8 cellular contexts compared by ENCODE assay signal in the genomic region with DNA sequence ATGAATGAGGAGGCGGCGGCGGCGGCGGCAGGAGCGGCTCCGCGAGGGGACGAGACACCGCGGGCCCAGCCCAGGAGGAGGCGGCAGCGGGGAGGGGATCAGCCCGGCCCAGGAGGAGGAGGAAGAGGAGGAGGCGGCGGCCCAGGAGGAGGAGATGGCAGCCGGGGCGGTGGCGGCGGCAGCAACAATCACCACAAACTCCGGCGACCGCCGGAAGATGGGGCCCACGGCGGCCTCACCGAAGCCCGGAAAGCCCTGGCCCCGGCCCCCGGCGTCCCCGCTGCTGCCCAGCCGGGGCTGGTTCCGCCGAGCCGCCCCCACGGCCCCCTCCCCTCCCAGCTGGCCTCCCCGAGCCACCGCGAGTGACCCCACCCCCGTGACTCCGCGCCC. TPM values are rescaled to one million over a fixed set of nuclear protein-coding genes. Genes with fewer than 3 reads are reported as not detected.
DNase-seq lines count a peak whose midpoint lies in the region; ATAC-seq and TF ChIP-seq lines count a peak whose summit lies in the region.
"Not testable (repeated sequence)": the region's sequence is repeated elsewhere in the genome, so short reads cannot be mapped to it uniquely, and the experiment has no call there.

No MANE protein-coding gene starts in this region.

- H3K27me3 ChIP-seq in ovary: not testable (repeated sequence)

- intact Hi-C loops in ovary (cut with DNase I): not testable (repeated sequence)

- CTCF ChIA-PET in activated naive CD4-positive, alpha-beta T cell treated with anti-CD3 and anti-CD28 coated beads, Interleukin-2, amount 10 ng/mL, durations not matched to agents 7 days and 5 days (lab: Charles Lee): not testable (repeated sequence)

- H3K4me1 ChIP-seq in ovary (ENCODE audit: insufficient read depth): not testable (repeated sequence)

- peak overlapping the region; percentile 91 for H3K4me3 ChIP-seq in ovary

- ATAC-seq in stimulated activated naive CD8-positive, alpha-beta T cell treated with anti-CD3 and anti-CD28 coated beads, Interleukin-15, amount 100 ng/mL, for 72 hours: peak; percentile 74

- not testable (repeated sequence) for H3K27me3 Mint-ChIP-seq in T-helper 1 cell treated with Interleukin-12 subunit alpha and Interleukin-12 subunit beta and Interleukin-4 antibody, amounts not matched to agents 30 μg/mL and 1 μg/mL, for 36 hours (ENCODE audit: low read depth); activated naive CD4-positive, alpha-beta T cell treated with anti-CD3 and anti-CD28 coated beads, Interleukin-2, amount 10 ng/mL, durations not matched to agents 7 days and 5 days; glutamatergic neuron (ENCODE audit: unreplicated experiment); stimulated activated naive CD8-positive, alpha-beta T cell treated with anti-CD3 and anti-CD28 coated beads, Interleukin-15, amount 100 ng/mL, for 72 hours

- H3K27ac Mint-ChIP-seq in T-helper 1 cell treated with Interleukin-12 subunit alpha and Interleukin-12 subunit beta and Interleukin-4 antibody, amounts not matched to agents 30 μg/mL and 1 μg/mL, for 36 hours: peak overlapping the region; percentile 49
- peak overlapping the region; percentile 79 for H3K27ac Mint-ChIP-seq in activated naive CD4-positive, alpha-beta T cell treated with anti-CD3 and anti-CD28 coated beads, Interleukin-2, amount 10 ng/mL, durations not matched to agents 7 days and 5 days
- H3K27ac Mint-ChIP-seq in glutamatergic neuron (ENCODE audit: unreplicated experiment): not testable (repeated sequence)
- H3K27ac Mint-ChIP-seq in stimulated activated naive CD8-positive, alpha-beta T cell treated with anti-CD3 and anti-CD28 coated beads, Interleukin-15, amount 100 ng/mL, for 72 hours: peak overlapping the region in 1 of 2 donors; percentile 63

- 0% methylated on average over 4 to 29 of the region's 43 CpGs for WGBS in ovary, 3 donors

- not testable (repeated sequence) for H3K9me3 Mint-ChIP-seq in T-helper 1 cell treated with Interleukin-12 subunit alpha and Interleukin-12 subunit beta and Interleukin-4 antibody, amounts not matched to agents 30 μg/mL and 1 μg/mL, for 36 hours; activated naive CD4-positive, alpha-beta T cell treated with anti-CD3 and anti-CD28 coated beads, Interleukin-2, amount 10 ng/mL, durations not matched to agents 7 days and 5 days; glutamatergic neuron (ENCODE audit: unreplicated experiment); stimulated activated naive CD8-positive, alpha-beta T cell treated with anti-CD3 and anti-CD28 coated beads, Interleukin-15, amount 100 ng/mL, for 72 hours

- not testable (repeated sequence) for H3K36me3 Mint-ChIP-seq in T-helper 1 cell treated with Interleukin-12 subunit alpha and Interleukin-12 subunit beta and Interleukin-4 antibody, amounts not matched to agents 30 μg/mL and 1 μg/mL, for 36 hours (ENCODE audit: low read depth); glutamatergic neuron (ENCODE audit: unreplicated experiment)
- peaks cover 11% of the 10 kb centered on the region for H3K36me3 Mint-ChIP-seq in activated naive CD4-positive, alpha-beta T cell treated with anti-CD3 and anti-CD28 coated beads, Interleukin-2, amount 10 ng/mL, durations not matched to agents 7 days and 5 days

- not testable (repeated sequence) for H3K4me3 Mint-ChIP-seq in T-helper 1 cell treated with Interleukin-12 subunit alpha and Interleukin-12 subunit beta and Interleukin-4 antibody, amounts not matched to agents 30 μg/mL and 1 μg/mL, for 36 hours; glutamatergic neuron (ENCODE audit: unreplicated experiment)
- peak overlapping the region; percentile 61 for H3K4me3 Mint-ChIP-seq in activated naive CD4-positive, alpha-beta T cell treated with anti-CD3 and anti-CD28 coated beads, Interleukin-2, amount 10 ng/mL, durations not matched to agents 7 days and 5 days
- H3K4me3 Mint-ChIP-seq in stimulated activated naive CD8-positive, alpha-beta T cell treated with anti-CD3 and anti-CD28 coated beads, Interleukin-15, amount 100 ng/mL, for 72 hours: peak overlapping the region; percentile 55 to 58

- H3K36me3 ChIP-seq in ovary: not testable (repeated sequence)

- peaks cover 40% of the 10 kb centered on the region for H3K4me1 Mint-ChIP-seq in T-helper 1 cell treated with Interleukin-12 subunit alpha and Interleukin-12 subunit beta and Interleukin-4 antibody, amounts not matched to agents 30 μg/mL and 1 μg/mL, for 36 hours (ENCODE audit: low read depth)
- peaks cover 47% of the 10 kb centered on the region for H3K4me1 Mint-ChIP-seq in activated naive CD4-positive, alpha-beta T cell treated with anti-CD3 and anti-CD28 coated beads, Interleukin-2, amount 10 ng/mL, durations not matched to agents 7 days and 5 days
- H3K4me1 Mint-ChIP-seq in glutamatergic neuron (ENCODE audit: low read depth, unreplicated experiment): not testable (repeated sequence)
- H3K4me1 Mint-ChIP-seq in stimulated activated naive CD8-positive, alpha-beta T cell treated with anti-CD3 and anti-CD28 coated beads, Interleukin-15, amount 100 ng/mL, for 72 hours: peaks cover 52% of the 10 kb centered on the region

- H3K27ac ChIP-seq in ovary: peak overlapping the region; percentile 84 to 95

- TF ChIP-seq EP300 in ovary (IDR thresholded peaks at IDR 0.05): not testable (repeated sequence)

- not testable (repeated sequence) for H3K9me3 ChIP-seq in ovary

- not testable (repeated sequence) for TF ChIP-seq CTCF in glutamatergic neuron (IDR thresholded peaks at IDR 0.05; ENCODE audit: partially characterized antibody, unreplicated experiment); ovary (IDR thresholded peaks at IDR 0.05)

- not testable (repeated sequence) for TF ChIP-seq POLR2A in ovary (IDR thresholded peaks at IDR 0.05)

- DNase-seq in GM03348 (ENCODE audit: low spot score) (peak; percentile 34), HCEC 1CT (peak; percentile 46), LHCN-M2 (ENCODE audit: low read depth) (peak; percentile 40), glutamatergic neuron (peak; percentile 61), ovary (peak in 2 of 5 donors; percentile 63 to 76)
- peak; percentile 79 for DNase-seq in activated naive CD4-positive, alpha-beta T cell treated with anti-CD3 and anti-CD28 coated beads, Interleukin-2, amount 10 ng/mL, durations not matched to agents 7 days and 5 days
- peak; percentile 79 to 80 for DNase-seq in stimulated activated naive CD8-positive, alpha-beta T cell treated with anti-CD3 and anti-CD28 coated beads, Interleukin-15, amount 100 ng/mL, for 72 hours

RNA-seq across cellular contexts. Expression of a gene that starts 0.5 kb away (rescaled TPM):
- total RNA-seq in LHCN-M2 (2014; rRNA removed) (47.8 and 48.3 TPM in 2 replicates), glutamatergic neuron (ENCODE audit: unreplicated experiment) (48.8 TPM), ovary (10 to 100 TPM; 19.0 to 41.3 (median 35.0) TPM)
- polyA plus RNA-seq in LHCN-M2 (2012): 33.9 TPM
- 10 to 100 TPM; 19.7 to 28.9 TPM for polyA plus RNA-seq in ovary

RNA-seq across cellular contexts. Expression of a gene that starts 29.3 kb away (rescaled TPM):
- total RNA-seq in LHCN-M2 (2014; rRNA removed) (69.6 and 70.7 TPM in 2 replicates), glutamatergic neuron (ENCODE audit: unreplicated experiment) (67.5 TPM), ovary (10 to 100 TPM; 37.7 to 81.3 (median 52.3) TPM)
- 80.2 TPM for polyA plus RNA-seq in LHCN-M2 (2012)
- 10 to 100 TPM; 73.8 to 83.2 TPM for polyA plus RNA-seq in ovary

RNA-seq across cellular contexts. Expression of a gene that starts 53.1 kb away (rescaled TPM):
- total RNA-seq in LHCN-M2 (2014; rRNA removed) (17.7 and 17.9 TPM in 2 replicates), glutamatergic neuron (ENCODE audit: unreplicated experiment) (44.5 TPM), ovary (10 to 100 TPM; 15.8 to 21.6 (median 18.4) TPM)
- polyA plus RNA-seq in LHCN-M2 (2012): 2.7 TPM
- 10 to 100 TPM in 1 of 2 donors, 1 to 10 TPM in 1; 6.5 to 10.5 TPM for polyA plus RNA-seq in ovary
